ENCODE assay signal across 28 cellular contexts in genomic region chr16:81573533-81573932, GRCh38.
"Had no signal": no experiment of that assay in that cellular context is flagged by ENCODE, and none has a peak within 500 bp of the region (broad histone marks: within the 10 kb centered on the region; RNA-seq: fewer than 3 reads in every experiment).

No MANE protein-coding gene starts in this region.

- H3K27ac Mint-ChIP-seq: mesothelial cell of epicardium, neural progenitor cell, progenitor cell of endocrine pancreas had no signal

- H3K36me3 ChIP-seq: left ventricle myocardium inferior, neural progenitor cell, neutrophil, sigmoid colon, suprapubic skin, thoracic aorta, tibial artery, upper lobe of right lung had no signal

- H3K36me3 Mint-ChIP-seq: mesothelial cell of epicardium, naive B cell, natural killer cell, neural progenitor cell had no signal

- H3K27me3 ChIP-seq: neural progenitor cell, neutrophil, sigmoid colon, spleen, suprapubic skin, tibial artery, upper lobe of right lung had no signal

- H2AFZ ChIP-seq: neural progenitor cell had no signal

- H3K4me3 Mint-ChIP-seq: mesothelial cell of epicardium; natural killer cell; nephron progenitor cell; neural progenitor cell; stimulated activated effector memory CD8-positive, alpha-beta T cell treated with anti-CD3 and anti-CD28 coated beads, Interleukin-12 subunit alpha, Interleukin-12 subunit beta, amount 100 ng/mL, for 72 hours; stimulated activated naive CD8-positive, alpha-beta T cell treated with anti-CD3 and anti-CD28 coated beads, Interleukin-15, Interleukin-2, amounts not matched to agents 100 ng/mL and 50 ng/mL, for 24 hours had no signal

- H3K9me3 Mint-ChIP-seq: mesothelial cell of epicardium; naive B cell; natural killer cell; nephron progenitor cell; neural progenitor cell; stimulated activated effector memory CD8-positive, alpha-beta T cell treated with anti-CD3 and anti-CD28 coated beads, Interleukin-12 subunit alpha, Interleukin-12 subunit beta, amount 100 ng/mL, for 72 hours; stimulated activated naive CD8-positive, alpha-beta T cell treated with anti-CD3 and anti-CD28 coated beads, Interleukin-15, Interleukin-2, amounts not matched to agents 100 ng/mL and 50 ng/mL, for 24 hours had no signal

- H3K4me3 ChIP-seq: left ventricle myocardium inferior, lung, neural progenitor cell, sigmoid colon, spleen, suprapubic skin, thoracic aorta, tibial artery, upper lobe of right lung had no signal

- H3K27me3 Mint-ChIP-seq: naive B cell; progenitor cell of endocrine pancreas; stimulated activated naive CD8-positive, alpha-beta T cell treated with anti-CD3 and anti-CD28 coated beads, Interleukin-15, Interleukin-2, amounts not matched to agents 100 ng/mL and 50 ng/mL, for 24 hours had no signal

- DNase-seq: hippocampal formation; left ventricle myocardium inferior; mesendoderm; naive B cell; natural killer cell; nephron progenitor cell; occipital lobe; retina; right cardiac atrium; sigmoid colon; spleen; stimulated activated CD4-positive, alpha-beta T cell treated with anti-CD3 and anti-CD28 coated beads, Interleukin-4, amount 100 ng/mL, for 24 hours; stimulated activated naive CD4-positive, alpha-beta T cell; tibial artery; upper lobe of right lung had no signal

- H3K4me2 ChIP-seq: neural progenitor cell had no signal

- FAIRE-seq: islet of Langerhans, kidney, small intestine, urothelium cell line had no signal

- H3K9ac ChIP-seq: neural progenitor cell had no signal

- H3K4me1 ChIP-seq: neural progenitor cell, upper lobe of right lung had no signal

- ATAC-seq: natural killer cell; stimulated activated effector memory CD8-positive, alpha-beta T cell treated with anti-CD3 and anti-CD28 coated beads, Interleukin-12 subunit alpha, Interleukin-12 subunit beta, amount 100 ng/mL, for 72 hours; upper lobe of right lung had no signal

- H3K27ac ChIP-seq: left ventricle myocardium inferior, neural progenitor cell, neutrophil, sigmoid colon, spleen, suprapubic skin, thoracic aorta, tibial artery, upper lobe of right lung had no signal

- H3K9me3 ChIP-seq: left ventricle myocardium inferior, neutrophil, sigmoid colon, spleen, suprapubic skin, thoracic aorta, tibial artery, upper lobe of right lung had no signal
